ENCODE assay signal across 7 cellular contexts in genomic region chr11:116499396-116500001, GRCh38.
DNase-seq lines count a peak whose midpoint lies in the region; ATAC-seq and TF ChIP-seq lines count a peak whose summit lies in the region.

No MANE protein-coding gene starts in this region.

- no peaks in the 10 kb centered on the region for H3K36me3 ChIP-seq in SJSA1

- TF ChIP-seq CTCF in GM10248 (IDR thresholded peaks at IDR 0.05; ENCODE audit: control extremely low read depth, extremely low read depth, low read depth, missing control alignments) (peak; percentile 48), choroid plexus epithelial cell (conservative IDR thresholded peaks at IDR 0.05; ENCODE audit: low read depth, low read length) (peak; percentile 48), lower leg skin (IDR thresholded peaks at IDR 0.05) (no peak)

- POLR2A ChIA-PET in GM10248 (lab: Yijun Ruan, JAX) = no interaction called here

- ATAC-seq in stimulated activated naive CD8-positive, alpha-beta T cell treated with anti-CD3 and anti-CD28 coated beads, Interleukin-15, Interleukin-2, amounts not matched to agents 100 U/mL and 50 U/mL, for 24 hours = no peak
- ATAC-seq in HG03045 (IDR thresholded peaks at IDR 0.05; ENCODE audit: unreplicated experiment) = no peak

- DNase-seq in GM10248 (ENCODE audit: extremely low spot score) (peak; percentile 75), LoVo (ENCODE audit: low spot score) (peak; percentile 69), SJSA1 (ENCODE audit: low read depth in 1 of 2, low spot score in 2 of 2) (peak; percentile 24 to 68), choroid plexus epithelial cell (ENCODE audit: low read depth) (peak; percentile 45), lower leg skin (ENCODE audit: low spot score in 2 of 2) (peak; percentile 33 to 87)
- peak; percentile 75 for DNase-seq in stimulated activated naive CD8-positive, alpha-beta T cell treated with anti-CD3 and anti-CD28 coated beads, Interleukin-15, Interleukin-2, amounts not matched to agents 100 U/mL and 50 U/mL, for 24 hours

- TF ChIP-seq POLR2A in lower leg skin (IDR thresholded peaks at IDR 0.05) = no peak

- no peak overlapping the region for H3K27ac ChIP-seq in SJSA1

- H3K27me3 ChIP-seq in SJSA1 (replicated peaks) = no peaks in the 10 kb centered on the region

- H3K4me1 ChIP-seq in SJSA1 (replicated peaks) = no peaks in the 10 kb centered on the region

- CTCF ChIA-PET in GM10248 (lab: Yijun Ruan, JAX) = interaction anchor here (0.9 to 2.0 kb wide), 12 partner anchors 11 to 1725 kb away, joined by 3 to 27 read pairs (median 4); no protein-coding TSS in a partner anchor

- 17 to 23% methylated on average over 17 of the region's 17 CpGs for WGBS in lower leg skin, 2 donors

- H3K4me3 ChIP-seq in SJSA1 (no peak overlapping the region), choroid plexus epithelial cell (ENCODE audit: low read depth, low read length) (no peak overlapping the region), lower leg skin (ENCODE audit: low read depth, poor library complexity, severe bottlenecking) (no peak overlapping the region)

- intact Hi-C loops in lower leg skin (cut with DNase I; ENCODE audit: low total_unique reads) = no loop called here

- no peaks in the 10 kb centered on the region for H3K9me3 ChIP-seq in SJSA1 (replicated peaks)

Comparison
In these comparisons a context has a peak if more than half of its experiments do, and no peak if none do; other contexts are left out.
1. CTCF ChIP-seq: peak in GM10248 (single experiment) and choroid plexus epithelial cell (single experiment); none in lower leg skin (0 of 3).
2. Peak in every context shown above with its lines, with median percentiles within 50 percentile points of each other: DNase-seq.